19 cellular contexts compared by ENCODE assay signal in the genomic region with DNA sequence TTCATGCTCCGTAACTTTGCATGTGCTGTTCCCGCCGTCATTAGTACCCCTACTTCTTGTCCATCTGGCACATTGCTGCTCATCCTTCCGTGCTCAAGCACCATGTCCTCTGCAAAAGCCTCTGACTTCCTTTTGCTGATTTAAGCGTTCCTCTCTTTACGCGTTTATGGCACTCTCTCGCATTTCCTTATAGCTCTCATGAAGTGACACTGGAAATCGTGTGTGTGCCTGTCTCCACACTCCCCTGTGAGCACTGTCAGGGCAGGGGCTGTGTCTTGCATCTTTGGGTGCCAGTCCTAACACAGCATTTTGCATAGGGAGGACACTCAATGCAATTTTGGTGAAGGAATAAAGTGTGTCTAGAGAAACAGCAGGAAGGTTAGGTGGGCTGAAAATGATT.
DNase-seq lines count a peak whose midpoint lies in the region; ATAC-seq and TF ChIP-seq lines count a peak whose summit lies in the region.
"Had no signal": no experiment of that assay in that cellular context is flagged by ENCODE, and none has a peak within 500 bp of the region (broad histone marks: within the 10 kb centered on the region; RNA-seq: fewer than 3 reads in every experiment).

No MANE protein-coding gene starts in this region.

- H3K9me3 Mint-ChIP-seq in Calu3 (ENCODE audit: low read depth, unreplicated experiment), result peaks cover 6% of the 10 kb centered on the region
- peaks cover 16 to 22% of the 10 kb centered on the region in 2 donors for H3K9me3 Mint-ChIP-seq in effector memory CD8-positive, alpha-beta T cell

- in situ Hi-C loops in Panc1 (cut with HindIII; ENCODE audit: low pct_unique_long_range_greater_than_20kb, low sequenced_read_pairs) (no loop called here), transverse colon (cut with MboI; ENCODE audit: low pct_ligation_motif_present in 1 of 4, low pct_unique_long_range_greater_than_20kb in 1 of 4, low sequenced_read_pairs in 3 of 4) (loop anchor here (25.0 kb wide), 1 partner anchor 197 kb away; no protein-coding TSS in a partner anchor)

- no peaks in the 10 kb centered on the region for H3K27me3 Mint-ChIP-seq in Calu3 (ENCODE audit: unreplicated experiment)
- no peaks in the 10 kb centered on the region for H3K27me3 Mint-ChIP-seq in effector memory CD8-positive, alpha-beta T cell
- H3K27me3 Mint-ChIP-seq: IgD-negative memory B cell had no signal

- POLR2A ChIA-PET in Panc1 (lab: Charles Lee), result no interaction called here

- BruUV-seq in Calu3 (replicated peaks; lab: Mats Ljungman, UMichigan) (no TSS peak), Panc1 (replicated peaks; lab: Mats Ljungman, UMichigan) (no TSS peak)

- H3K9ac ChIP-seq in mucosa of rectum (ENCODE audit: low read depth in 1 of 2, low read length in 2 of 2), result no peak overlapping the region
- H3K9ac ChIP-seq: GM23248 had no signal

- DNase-seq in Calu3 (no peak), Panc1 (ENCODE audit: low read depth, low spot score) (no peak), transverse colon (peak; percentile 47), mucosa of gallbladder (ENCODE audit: low spot score) (no peak), amniotic stem cell (lab: John Stamatoyannopoulos, UW) (no peak)
- DNase-seq in effector memory CD8-positive, alpha-beta T cell, result no peak
- DNase-seq: GF-D8, GM23248, HCEC 1CT, MV-4-11, NCI-H1105 treated with DMSO at 0.1 percent for 48 hours, NCI-H2029 treated with DMSO at 0.1 percent for 48 hours, NCI-H226, NCI-H510A treated with DMSO at 0.1 percent for 48 hours, NCI-H774 had no signal

- H3K36me3 ChIP-seq in Panc1 (ENCODE audit: control insufficient read depth, insufficient read depth, low read length) (no peaks in the 10 kb centered on the region), mucosa of rectum (ENCODE audit: control insufficient read depth in 2 of 2, insufficient read depth in 2 of 2, low read length in 2 of 2) (no peaks in the 10 kb centered on the region), transverse colon (no peaks in the 10 kb centered on the region)
- H3K36me3 ChIP-seq: SJSA1 had no signal

- peak; percentile 10 for TF ChIP-seq POLR2A in transverse colon (IDR thresholded peaks at IDR 0.05)

- H3K27ac ChIP-seq in Panc1 (ENCODE audit: low read length) (peak overlapping the region; percentile 23; the same call in 1 of the 2 replicates), mucosa of rectum (ENCODE audit: low read depth in 2 of 2, low read length in 2 of 2) (peak overlapping the region; percentile 83 to 87), transverse colon (peak overlapping the region; percentile 74 to 88 (median 84))
- H3K27ac ChIP-seq: GM23248, SJSA1 had no signal

- H3K27me3 ChIP-seq in Panc1 (ENCODE audit: control insufficient read depth, insufficient read depth, low read length) (no peaks in the 10 kb centered on the region), mucosa of rectum (ENCODE audit: control insufficient read depth in 2 of 2, insufficient read depth in 2 of 2, low read length in 2 of 2) (no peaks in the 10 kb centered on the region), transverse colon (no peaks in the 10 kb centered on the region)
- H3K27me3 ChIP-seq: SJSA1 had no signal

- no peak overlapping the region for H3K4me3 Mint-ChIP-seq in Calu3 (ENCODE audit: low read depth, unreplicated experiment)
- H3K4me3 Mint-ChIP-seq in effector memory CD8-positive, alpha-beta T cell, result no peak overlapping the region
- H3K4me3 Mint-ChIP-seq: IgD-negative memory B cell had no signal

- WGBS in transverse colon (ENCODE audit: low coverage in 1 of 2), 2 donors, result 53 to 62% methylated on average over 6 to 9 of the region's 9 CpGs

- H3K4me1 ChIP-seq in Panc1 (ENCODE audit: control insufficient read depth, insufficient read depth, low read length), result peaks cover 12% of the 10 kb centered on the region
- peaks cover 42 to 44% of the 10 kb centered on the region in 2 donors for H3K4me1 ChIP-seq in mucosa of rectum (ENCODE audit: control insufficient read depth in 2 of 2, insufficient read depth in 2 of 2, low read length in 2 of 2)
- H3K4me1 ChIP-seq in transverse colon, result peaks cover 13 to 61% (median 47%) of the 10 kb centered on the region in 4 donors

- intact Hi-C loops in Calu3 (cut with micrococcal nuclease; ENCODE audit: unreplicated experiment) (no loop called here), Panc1 (cut with micrococcal nuclease; ENCODE audit: unreplicated experiment) (no loop called here), transverse colon (cut with DNase I; ENCODE audit: low total_unique reads) (no loop called here)

- CTCF ChIA-PET in Calu3 (lab: Charles Lee), result no interaction called here
- CTCF ChIA-PET in Panc1 (lab: Charles Lee), result no interaction called here

- no peak for ATAC-seq in Panc1
- no peak for ATAC-seq in effector memory CD8-positive, alpha-beta T cell (replicated peaks)
- ATAC-seq: Right ventricle myocardium inferior had no signal

- peaks cover 47% of the 10 kb centered on the region for H3K4me1 Mint-ChIP-seq in Calu3 (ENCODE audit: low read depth, unreplicated experiment)
- H3K4me1 Mint-ChIP-seq in effector memory CD8-positive, alpha-beta T cell (ENCODE audit: low read depth in 2 of 2), result no peaks in the 10 kb centered on the region
- H3K4me1 Mint-ChIP-seq: IgD-negative memory B cell had no signal

- TF ChIP-seq CTCF in Calu3 (IDR thresholded peaks at IDR 0.05; ENCODE audit: unreplicated experiment) (no peak), Panc1 (IDR thresholded peaks at IDR 0.05) (no peak), transverse colon (IDR thresholded peaks at IDR 0.05) (no peak)

- no peaks in the 10 kb centered on the region for H3K36me3 Mint-ChIP-seq in Calu3 (ENCODE audit: insufficient read depth, unreplicated experiment)
- H3K36me3 Mint-ChIP-seq in effector memory CD8-positive, alpha-beta T cell (ENCODE audit: insufficient read depth), result no peaks in the 10 kb centered on the region
- H3K36me3 Mint-ChIP-seq: IgD-negative memory B cell had no signal

- TF ChIP-seq EP300 in transverse colon (IDR thresholded peaks at IDR 0.05; ENCODE audit: low read depth), result no peak

- H3K4me3 ChIP-seq in Panc1 (ENCODE audit: low read depth in 2 of 2, low read length in 2 of 2), result no peak overlapping the region
- peak overlapping the region; percentile 11 to 13 for H3K4me3 ChIP-seq in mucosa of rectum (ENCODE audit: low read length in 2 of 2)
- no peak overlapping the region for H3K4me3 ChIP-seq in transverse colon
- H3K4me3 ChIP-seq: GM23248, SJSA1 had no signal

- H3K27ac Mint-ChIP-seq in Calu3 (ENCODE audit: unreplicated experiment), result peak overlapping the region; percentile 97
- H3K27ac Mint-ChIP-seq in effector memory CD8-positive, alpha-beta T cell, result no peak overlapping the region
- H3K27ac Mint-ChIP-seq: IgD-negative memory B cell had no signal

- H3K9me3 ChIP-seq in Panc1 (ENCODE audit: control insufficient read depth, insufficient read depth, low read depth, low read length) (no peaks in the 10 kb centered on the region), mucosa of rectum (ENCODE audit: control insufficient read depth in 2 of 2, low read length in 2 of 2) (no peaks in the 10 kb centered on the region), transverse colon (no peaks in the 10 kb centered on the region)
- H3K9me3 ChIP-seq: SJSA1 had no signal

Comparison
In these comparisons a context has a peak if more than half of its experiments do, and no peak if none do; other contexts are left out.
1. H3K27ac ChIP-seq: peak in every context shown above with its lines; median percentile 85 in mucosa of rectum; 84 in transverse colon; 23 in Panc1.
2. H3K4me3 ChIP-seq: peak in mucosa of rectum (2 of 2); none in Panc1 (0 of 2) and transverse colon (0 of 4).